22 cellular contexts compared by ENCODE assay signal in genomic region chr7:130852867-130853266, GRCh38.
"Had no signal": no experiment of that assay in that cellular context is flagged by ENCODE, and none has a peak within 500 bp of the region (broad histone marks: within the 10 kb centered on the region; RNA-seq: fewer than 3 reads in every experiment).

No MANE protein-coding gene starts in this region.

- ATAC-seq: heart right ventricle; naive thymus-derived CD4-positive, alpha-beta T cell; sciatic nerve; stimulated activated naive B cell treated with anti-CD40 and anti-IgM and Interleukin-4, amounts not matched to agents 10 μg/mL and 1 μg/mL and 100 μg/mL, for 72 hours had no signal

- H3K4me1 Mint-ChIP-seq: activated naive CD8-positive, alpha-beta T cell treated with anti-CD3 and anti-CD28 coated beads for 36 hours; naive thymus-derived CD4-positive, alpha-beta T cell; neural crest cell; stimulated activated naive B cell treated with anti-CD40 and anti-IgM and Interleukin-4, amounts not matched to agents 10 μg/mL and 1 μg/mL and 100 μg/mL, for 72 hours had no signal

- H3K27me3 ChIP-seq: esophagus squamous epithelium, heart right ventricle, testis, upper lobe of left lung had no signal

- H3K4me3 ChIP-seq: coronary artery, esophagus squamous epithelium, heart right ventricle, lung, testis, upper lobe of left lung had no signal

- H3K27ac ChIP-seq: coronary artery, heart right ventricle, testis, upper lobe of left lung had no signal

- H3K4me3 Mint-ChIP-seq: activated CD4-positive, alpha-beta memory T cell treated with anti-CD3 and anti-CD28 coated beads for 36 hours; activated naive CD8-positive, alpha-beta T cell treated with anti-CD3 and anti-CD28 coated beads for 36 hours; naive thymus-derived CD4-positive, alpha-beta T cell; neural crest cell; stimulated activated naive B cell treated with anti-CD40 and anti-IgM and Interleukin-4, amounts not matched to agents 10 μg/mL and 1 μg/mL and 100 μg/mL, for 72 hours had no signal

- FAIRE-seq: kidney had no signal

- H3K4me1 ChIP-seq: heart right ventricle, testis, upper lobe of left lung had no signal

- H3K27ac Mint-ChIP-seq: activated CD4-positive, alpha-beta memory T cell treated with anti-CD3 and anti-CD28 coated beads for 36 hours; activated naive CD8-positive, alpha-beta T cell treated with anti-CD3 and anti-CD28 coated beads for 36 hours; naive thymus-derived CD4-positive, alpha-beta T cell; stimulated activated naive B cell treated with anti-CD40 and anti-IgM and Interleukin-4, amounts not matched to agents 10 μg/mL and 1 μg/mL and 100 μg/mL, for 72 hours had no signal

- DNase-seq: activated CD4-positive, alpha-beta memory T cell treated with anti-CD3 and anti-CD28 coated beads for 36 hours; activated CD4-positive, alpha-beta T cell treated with anti-CD3 and anti-CD28 coated beads for 4 hours; activated CD4-positive, CD25-positive, alpha-beta regulatory T cell; activated naive CD4-positive, alpha-beta T cell treated with Interleukin-2 at 50 U/mL for 16 hours; activated naive CD8-positive, alpha-beta T cell treated with anti-CD3 and anti-CD28 coated beads for 36 hours; activated T-cell treated with anti-CD3 and anti-CD28 coated beads, Interleukin-2, amount 50 U/mL, for 48 hours; amygdala; cerebellar nuclear complex; esophagus squamous epithelium; heart right ventricle; kidney; naive thymus-derived CD4-positive, alpha-beta T cell; posterior cingulate gyrus; stimulated activated CD4-positive, alpha-beta T cell treated with anti-CD3 and anti-CD28 coated beads, Interleukin-2, amount 100 ng/mL, for 48 hours; stimulated activated CD8-positive, alpha-beta memory T cell treated with anti-CD3 and anti-CD28 coated beads, Interleukin-4, amount 100 ng/mL, for 48 hours; stimulated activated naive B cell treated with anti-CD40 and anti-IgM and Interleukin-4, amounts not matched to agents 10 μg/mL and 1 μg/mL and 100 μg/mL, for 72 hours; testis; upper lobe of left lung had no signal

- H3K9me3 ChIP-seq: testis had no signal

- H3K27me3 Mint-ChIP-seq: activated CD4-positive, alpha-beta memory T cell treated with anti-CD3 and anti-CD28 coated beads for 36 hours; activated naive CD8-positive, alpha-beta T cell treated with anti-CD3 and anti-CD28 coated beads for 36 hours; naive thymus-derived CD4-positive, alpha-beta T cell; stimulated activated naive B cell treated with anti-CD40 and anti-IgM and Interleukin-4, amounts not matched to agents 10 μg/mL and 1 μg/mL and 100 μg/mL, for 72 hours had no signal
